In the genomic region with DNA sequence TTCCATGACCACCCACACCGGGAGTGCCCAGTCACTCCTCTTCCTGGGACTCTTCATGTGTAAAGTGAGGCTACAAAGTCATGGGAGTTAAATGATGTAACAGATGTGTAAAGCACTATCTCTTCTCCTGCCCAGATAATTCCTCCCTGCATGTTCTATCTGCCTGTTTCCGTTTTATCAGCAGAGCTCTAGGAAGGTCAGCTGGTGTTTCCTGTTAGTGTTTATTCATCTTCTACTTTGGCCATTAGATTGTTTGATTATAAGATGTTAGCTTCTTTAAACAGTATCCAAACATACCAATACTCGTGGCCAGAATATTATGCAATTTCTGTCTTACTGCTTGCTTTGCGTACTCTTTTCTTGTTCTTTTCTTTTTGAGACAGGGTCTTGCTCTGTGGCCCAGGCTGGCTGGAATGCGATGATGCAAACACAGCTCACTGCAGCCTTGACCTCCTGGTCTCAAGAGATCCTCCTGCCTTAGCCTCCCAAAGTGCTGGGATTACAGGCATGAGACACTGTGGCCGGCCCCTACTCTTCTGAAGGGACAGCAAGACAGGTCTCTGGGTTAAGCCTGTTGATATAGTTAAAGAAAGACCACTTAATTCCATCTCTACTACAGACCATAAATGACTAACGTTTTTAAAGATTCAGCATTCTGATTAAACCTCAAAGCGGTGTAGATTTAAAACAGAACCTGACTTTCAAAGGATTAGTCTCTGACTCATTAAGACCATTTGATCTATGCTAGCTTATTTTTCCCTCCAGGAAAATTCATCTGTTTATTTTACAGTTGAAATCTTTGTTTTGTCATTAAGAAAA, we compare ENCODE assay signal across 17 cellular contexts.
A peak's percentile ranks its signal among the peaks of the same experiment; 100 is the strongest.
DNase-seq lines count a peak whose midpoint lies in the region; ATAC-seq lines count a peak whose summit lies in the region.
"Had no signal": no experiment of that assay in that cellular context is flagged by ENCODE, and none has a peak within 500 bp of the region (broad histone marks: within the 10 kb centered on the region; RNA-seq: fewer than 3 reads in every experiment).

No MANE protein-coding gene starts in this region.

- H3K4me1 Mint-ChIP-seq in CD8-positive, alpha-beta memory T cell = peaks cover 5 to 6% (median 5%) of the 10 kb centered on the region in 3 donors
- H3K4me1 Mint-ChIP-seq in CD4-positive, alpha-beta memory T cell = peaks cover 4 to 6% (median 6%) of the 10 kb centered on the region in 4 donors

- no peak overlapping the region for H3K4me3 ChIP-seq in CD8-positive, alpha-beta memory T cell (ENCODE audit: low read length)
- H3K4me3 ChIP-seq in CD4-positive, alpha-beta memory T cell (ENCODE audit: low read length in 2 of 2) = no peak overlapping the region
- H3K4me3 ChIP-seq: coronary artery, PC-9 had no signal

- no peaks in the 10 kb centered on the region for H3K9me3 Mint-ChIP-seq in CD8-positive, alpha-beta memory T cell
- H3K9me3 Mint-ChIP-seq in CD4-positive, alpha-beta memory T cell = no peaks in the 10 kb centered on the region
- H3K9me3 Mint-ChIP-seq: activated CD4-positive, alpha-beta memory T cell treated with anti-CD3 and anti-CD28 coated beads for 36 hours; naive thymus-derived CD8-positive, alpha-beta T cell had no signal

- H3K4me1 ChIP-seq in CD8-positive, alpha-beta memory T cell (ENCODE audit: insufficient read depth, low read length) = peaks cover 8% of the 10 kb centered on the region
- peaks cover 15% of the 10 kb centered on the region for H3K4me1 ChIP-seq in CD4-positive, alpha-beta memory T cell (ENCODE audit: insufficient read depth, low read length)

- peaks cover 25 to 46% (median 27%) of the 10 kb centered on the region in 3 donors for H3K36me3 Mint-ChIP-seq in CD8-positive, alpha-beta memory T cell
- peaks cover 28 to 34% of the 10 kb centered on the region in 2 donors for H3K36me3 Mint-ChIP-seq in CD4-positive, alpha-beta memory T cell

- POLR2A ChIA-PET in CD8-positive, alpha-beta memory T cell (lab: Charles Lee) = interaction anchor here (0.6 kb wide), 1 partner anchor 191 kb away, joined by 4 read pairs; no protein-coding TSS in a partner anchor
- POLR2A ChIA-PET in CD4-positive, alpha-beta memory T cell (lab: Charles Lee; ENCODE audit: partially characterized antibody) = no interaction called here

- no peak for ATAC-seq in GM18517 (IDR thresholded peaks at IDR 0.05; ENCODE audit: unreplicated experiment)
- ATAC-seq: left lobe of liver; naive thymus-derived CD8-positive, alpha-beta T cell had no signal

- DNase-seq in CD8-positive, alpha-beta memory T cell = no peak
- DNase-seq in LHCN-M2 (ENCODE audit: low read depth) (peak; percentile 45), dermis blood vessel endothelial cell (peak; percentile 4), lung microvascular endothelial cell (ENCODE audit: low read depth in 2 of 2) (peak; percentile 20 to 58), C1 segment of cervical spinal cord (lab: John Stamatoyannopoulos, UW) (no peak), ecto neural progenitor cell (ENCODE audit: low spot score) (no peak)
- no peak for DNase-seq in CD4-positive, alpha-beta memory T cell
- DNase-seq: activated CD4-positive, alpha-beta memory T cell treated with anti-CD3 and anti-CD28 coated beads for 36 hours; anterior cingulate cortex; naive thymus-derived CD8-positive, alpha-beta T cell; NCI-H2029 treated with DMSO at 0.1 percent for 48 hours; NCI-H524 treated with DMSO at 0.1 percent for 48 hours; PC-9; substantia nigra had no signal

- CTCF ChIA-PET in CD8-positive, alpha-beta memory T cell (lab: Charles Lee) = no interaction called here
- CTCF ChIA-PET in CD4-positive, alpha-beta memory T cell (lab: Charles Lee; ENCODE audit: partially characterized antibody) = no interaction called here

- no peaks in the 10 kb centered on the region for H3K27me3 ChIP-seq in CD8-positive, alpha-beta memory T cell (ENCODE audit: insufficient read depth, low read length, poor library complexity, severe bottlenecking)
- H3K27me3 ChIP-seq in CD4-positive, alpha-beta memory T cell (ENCODE audit: insufficient read depth, low read length) = no peaks in the 10 kb centered on the region

- no peak overlapping the region for H3K27ac Mint-ChIP-seq in CD8-positive, alpha-beta memory T cell
- H3K27ac Mint-ChIP-seq in CD4-positive, alpha-beta memory T cell = peak overlapping the region in 1 of 7 donors; percentile 32
- H3K27ac Mint-ChIP-seq: activated CD4-positive, alpha-beta memory T cell treated with anti-CD3 and anti-CD28 coated beads for 36 hours had no signal

- intact Hi-C loops in CD4-positive, alpha-beta memory T cell (cut with micrococcal nuclease) = no loop called here

- H3K27me3 Mint-ChIP-seq in CD8-positive, alpha-beta memory T cell = no peaks in the 10 kb centered on the region
- H3K27me3 Mint-ChIP-seq in CD4-positive, alpha-beta memory T cell = no peaks in the 10 kb centered on the region
- H3K27me3 Mint-ChIP-seq: activated CD4-positive, alpha-beta memory T cell treated with anti-CD3 and anti-CD28 coated beads for 36 hours; naive thymus-derived CD8-positive, alpha-beta T cell had no signal

- H3K36me3 ChIP-seq in CD8-positive, alpha-beta memory T cell (ENCODE audit: insufficient read depth, low read length) = no peaks in the 10 kb centered on the region
- no peaks in the 10 kb centered on the region for H3K36me3 ChIP-seq in CD4-positive, alpha-beta memory T cell (ENCODE audit: insufficient read depth, low read length)

- no peaks in the 10 kb centered on the region for H3K9me3 ChIP-seq in CD8-positive, alpha-beta memory T cell (ENCODE audit: low read length)
- no peaks in the 10 kb centered on the region for H3K9me3 ChIP-seq in CD4-positive, alpha-beta memory T cell (ENCODE audit: control insufficient read depth in 1 of 2, low read length in 2 of 2)

- peak overlapping the region; percentile 33 for H3K27ac ChIP-seq in CD8-positive, alpha-beta memory T cell (ENCODE audit: low read depth, low read length)
- H3K27ac ChIP-seq in CD4-positive, alpha-beta memory T cell (ENCODE audit: low read depth, low read length) = no peak overlapping the region
- H3K27ac ChIP-seq: coronary artery, PC-9 had no signal

- H3K4me3 Mint-ChIP-seq in CD8-positive, alpha-beta memory T cell = no peak overlapping the region
- no peak overlapping the region for H3K4me3 Mint-ChIP-seq in CD4-positive, alpha-beta memory T cell
- H3K4me3 Mint-ChIP-seq: activated CD4-positive, alpha-beta memory T cell treated with anti-CD3 and anti-CD28 coated beads for 36 hours; naive thymus-derived CD8-positive, alpha-beta T cell had no signal

Comparison
In these comparisons a context has a peak if more than half of its experiments do, and no peak if none do; other contexts are left out.
1. DNase-seq: peak in LHCN-M2 (single experiment), dermis blood vessel endothelial cell (single experiment) and lung microvascular endothelial cell (2 of 2); none in CD8-positive, alpha-beta memory T cell (0 of 5), C1 segment of cervical spinal cord (0 of 14), ecto neural progenitor cell (single experiment) and CD4-positive, alpha-beta memory T cell (0 of 5).